In genomic region chr16:78227855-78228254, GRCh38 we compare ENCODE assay signal across 11 cellular contexts.
A peak's percentile ranks its signal among the peaks of the same experiment; 100 is the strongest.
DNase-seq lines count a peak whose midpoint lies in the region; ATAC-seq and TF ChIP-seq lines count a peak whose summit lies in the region.
"Had no signal": no experiment of that assay in that cellular context is flagged by ENCODE, and none has a peak within 500 bp of the region (broad histone marks: within the 10 kb centered on the region; RNA-seq: fewer than 3 reads in every experiment).

No MANE protein-coding gene starts in this region.

- H3K9me3 ChIP-seq in RWPE2 (ENCODE audit: severe bottlenecking): no peaks in the 10 kb centered on the region
- no peaks in the 10 kb centered on the region for H3K9me3 ChIP-seq in PC-9 (ENCODE audit: insufficient read depth, low read depth)

- H3K4me3 ChIP-seq in RWPE2 (ENCODE audit: severe bottlenecking) (no peak overlapping the region), PC-9 (no peak overlapping the region)

- CTCF ChIA-PET in HEK293T (lab: Yijun Ruan, JAX) (interaction anchor here (0.5 kb wide), 1 partner anchor 122 kb away, joined by 5 read pairs; no protein-coding TSS in a partner anchor), PC-9 (lab: Charles Lee) (no interaction called here)

- H3K27me3 ChIP-seq in RWPE2 (ENCODE audit: insufficient read depth, poor library complexity, severe bottlenecking) (no peaks in the 10 kb centered on the region), PC-9 (ENCODE audit: insufficient read depth, low read depth) (no peaks in the 10 kb centered on the region)

- H3K27ac ChIP-seq in RWPE2 (ENCODE audit: poor library complexity, severe bottlenecking) (no peak overlapping the region), PC-9 (no peak overlapping the region)

- H3K9me2 ChIP-seq in PC-9 (ENCODE audit: insufficient read depth): no peaks in the 10 kb centered on the region

- H3K36me3 ChIP-seq in RWPE2 (ENCODE audit: low read depth) (no peaks in the 10 kb centered on the region), PC-9 (ENCODE audit: low read depth) (no peaks in the 10 kb centered on the region)

- no peak for ATAC-seq in RWPE2 (ENCODE audit: low read depth)
- ATAC-seq: CD8-positive, alpha-beta T cell had no signal

- POLR2A ChIA-PET in HEK293T (lab: Yijun Ruan, JAX) (no interaction called here), PC-9 (lab: Charles Lee; ENCODE audit: unreplicated experiment) (no interaction called here)

- H3K79me2 ChIP-seq in PC-9 (ENCODE audit: low read depth): no peaks in the 10 kb centered on the region

- H3K4me1 ChIP-seq in RWPE2 (ENCODE audit: insufficient read depth, poor library complexity, severe bottlenecking) (peaks cover 6% of the 10 kb centered on the region), PC-9 (replicated peaks; ENCODE audit: insufficient read depth) (peaks cover 16% of the 10 kb centered on the region)

- in situ Hi-C loops in ACHN (cut with HindIII; ENCODE audit: low pct_ligation_motif_present, low pct_unique_long_range_greater_than_20kb, low sequenced_read_pairs): no loop called here

- H3F3A ChIP-seq in PC-9 (ENCODE audit: insufficient read depth, low read depth): no peaks in the 10 kb centered on the region

- H3K4me2 ChIP-seq in PC-9: no peak overlapping the region

- H2AFZ ChIP-seq in PC-9: no peak overlapping the region

- BruUV-seq in PC-9 (replicated peaks; lab: Mats Ljungman, UMichigan): no TSS peak

- DNase-seq in ACHN: peak; percentile 8
- peak; percentile 28 for DNase-seq in HEK293T (ENCODE audit: extremely low spot score)
- no peak for DNase-seq in RWPE2 (ENCODE audit: low spot score)
- peak; percentile 49 for DNase-seq in islet precursor cell
- DNase-seq in PC-9: no peak
- DNase-seq in SKM-1 (lab: John Stamatoyannopoulos, UW; ENCODE audit: unreplicated experiment): no peak
- DNase-seq in stimulated activated CD4-positive, alpha-beta T cell treated with anti-CD3 and anti-CD28 coated beads, Interleukin-12 subunit alpha, Interleukin-12 subunit beta, amount 100 ng/mL, for 4 hours: no peak
- no peak for DNase-seq in SKM-1 treated with dmso at 0.1 percent for 144 hours (lab: John Stamatoyannopoulos, UW; ENCODE audit: unreplicated experiment)
- DNase-seq: CD8-positive, alpha-beta T cell; NCI-H1436 treated with DMSO at 0.1 percent for 48 hours; stimulated activated CD8-positive, alpha-beta memory T cell treated with anti-CD3 and anti-CD28 coated beads, Interleukin-4, amount 100 ng/mL, for 48 hours had no signal

- intact Hi-C loops in PC-9 (cut with micrococcal nuclease; ENCODE audit: unreplicated experiment): no loop called here

- H4K20me1 ChIP-seq in PC-9 (ENCODE audit: insufficient read depth): no peaks in the 10 kb centered on the region

- TF ChIP-seq CTCF in RWPE2 (IDR thresholded peaks at IDR 0.05; ENCODE audit: poor library complexity, severe bottlenecking): peak; percentile 37
- no peak for TF ChIP-seq CTCF in PC-9 (conservative IDR thresholded peaks at IDR 0.05)

TF ChIP-seq in HEK293T, 16 proteins besides CTCF, POLR2A, EP300 and RAD21:
- TF ChIP-seq L3MBTL2 (conservative IDR thresholded peaks at IDR 0.05) (no peak), NFRKB (IDR thresholded peaks at IDR 0.05) (no peak), ARNT (IDR thresholded peaks at IDR 0.05) (no peak), HDGF (IDR thresholded peaks at IDR 0.05; ENCODE audit: borderline replicate concordance) (no peak), SUZ12 (IDR thresholded peaks at IDR 0.05) (no peak), LEF1 (IDR thresholded peaks at IDR 0.05; ENCODE audit: borderline replicate concordance) (no peak), BHLHE40 (IDR thresholded peaks at IDR 0.05; ENCODE audit: borderline replicate concordance) (no peak), FOXA1 (IDR thresholded peaks at IDR 0.05) (no peak), TARDBP (IDR thresholded peaks at IDR 0.05) (no peak), SP1 (IDR thresholded peaks at IDR 0.05) (no peak), FOXM1 (IDR thresholded peaks at IDR 0.05; ENCODE audit: borderline replicate concordance) (no peak), ZNF384 (IDR thresholded peaks at IDR 0.05) (no peak), FOXK2 (IDR thresholded peaks at IDR 0.05) (no peak), CTBP1 (IDR thresholded peaks at IDR 0.05; ENCODE audit: borderline replicate concordance) (no peak)
- TF ChIP-seq, protein P1, sequence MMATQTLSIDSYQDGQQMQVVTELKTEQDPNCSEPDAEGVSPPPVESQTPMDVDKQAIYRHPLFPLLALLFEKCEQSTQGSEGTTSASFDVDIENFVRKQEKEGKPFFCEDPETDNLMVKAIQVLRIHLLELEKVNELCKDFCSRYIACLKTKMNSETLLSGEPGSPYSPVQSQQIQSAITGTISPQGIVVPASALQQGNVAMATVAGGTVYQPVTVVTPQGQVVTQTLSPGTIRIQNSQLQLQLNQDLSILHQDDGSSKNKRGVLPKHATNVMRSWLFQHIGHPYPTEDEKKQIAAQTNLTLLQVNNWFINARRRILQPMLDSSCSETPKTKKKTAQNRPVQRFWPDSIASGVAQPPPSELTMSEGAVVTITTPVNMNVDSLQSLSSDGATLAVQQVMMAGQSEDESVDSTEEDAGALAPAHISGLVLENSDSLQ (IDR thresholded peaks at IDR 0.05): no peak

Comparison
In these comparisons a context has a peak if more than half of its experiments do, and no peak if none do; other contexts are left out.
1. DNase-seq: peak in ACHN (single experiment), HEK293T (single experiment) and islet precursor cell (single experiment); none in RWPE2 (single experiment), PC-9 (0 of 2), SKM-1 (single experiment), stimulated activated CD4-positive, alpha-beta T cell treated with anti-CD3 and anti-CD28 coated beads, Interleukin-12 subunit alpha, Interleukin-12 subunit beta, amount 100 ng/mL, for 4 hours (single experiment) and SKM-1 treated with dmso at 0.1 percent for 144 hours (single experiment).